Comparison of ENCODE assay signal across 11 cellular contexts in genomic region chr16:49414651-49415050, GRCh38. TPM values are rescaled to one million over a fixed set of nuclear protein-coding genes. Genes with fewer than 3 reads are reported as not detected.
"Had no signal": no experiment of that assay in that cellular context is flagged by ENCODE, and none has a peak within 500 bp of the region (broad histone marks: within the 10 kb centered on the region; RNA-seq: fewer than 3 reads in every experiment).

No MANE protein-coding gene starts in this region.

- H3K4me3 ChIP-seq: GM23248, GM23338, HAP-1 had no signal

- ATAC-seq: GM23338, HCT116 had no signal

- H3K36me3 ChIP-seq: HAP-1 had no signal

- H3K9me3 ChIP-seq: HAP-1 had no signal

- H3K4me1 ChIP-seq: HAP-1 had no signal

- DNase-seq: GM23248, GOT3, H7, H9, HCEC 1CT, HFFc6 had no signal

- H3K27ac ChIP-seq: GM23248 had no signal

RNA-seq across cellular contexts. Expression of gene C16orf78, which starts 41.0 kb away (rescaled TPM):
- total RNA-seq: GM23248, GM23338, H1, H4, H7, H9, HFFc6 had no signal
- polyA plus RNA-seq: GM23248, GM23338, H1 had no signal
